8 cellular contexts compared by ENCODE assay signal in genomic region chr16:22573226-22573531, GRCh38.
DNase-seq lines count a peak whose midpoint lies in the region; ATAC-seq and TF ChIP-seq lines count a peak whose summit lies in the region.
"Not testable (repeated sequence)": the region's sequence is repeated elsewhere in the genome, so short reads cannot be mapped to it uniquely, and the experiment has no call there.

No MANE protein-coding gene starts in this region.

- not testable (repeated sequence) for TF ChIP-seq EP300 in gastroesophageal sphincter (IDR thresholded peaks at IDR 0.05); upper lobe of left lung (IDR thresholded peaks at IDR 0.05)

- ATAC-seq in GM18517 (IDR thresholded peaks at IDR 0.05; ENCODE audit: unreplicated experiment) (peak; percentile 54), GM21390 (IDR thresholded peaks at IDR 0.05; ENCODE audit: unreplicated experiment) (peak; percentile 63), HG02852 (IDR thresholded peaks at IDR 0.05; ENCODE audit: unreplicated experiment) (peak; percentile 71), HG03442 (IDR thresholded peaks at IDR 0.05; ENCODE audit: unreplicated experiment) (peak; percentile 72), gastroesophageal sphincter (peak; percentile 89), mucosa of descending colon (peak; percentile 97), upper lobe of left lung (ENCODE audit: low FRiP score in 2 of 2) (peak; percentile 89 to 97)
- peak; percentile 97 for ATAC-seq in activated CD8-positive, alpha-beta T cell treated with anti-CD3 and anti-CD28 coated beads, Interleukin-2, amount 10 ng/mL, durations not matched to agents 7 days and 5 days

- TF ChIP-seq CTCF in gastroesophageal sphincter (IDR thresholded peaks at IDR 0.05); mucosa of descending colon (IDR thresholded peaks at IDR 0.05); upper lobe of left lung (IDR thresholded peaks at IDR 0.05): not testable (repeated sequence)

- CTCF ChIA-PET in activated CD8-positive, alpha-beta T cell treated with anti-CD3 and anti-CD28 coated beads, Interleukin-2, amount 10 ng/mL, durations not matched to agents 7 days and 5 days (lab: Charles Lee) = not testable (repeated sequence)

- WGBS in gastroesophageal sphincter (ENCODE audit: low coverage in 1 of 2), 2 donors = no CpG with 5 or more reads among the region's 26 CpGs
- WGBS in upper lobe of left lung, 2 donors = no CpG with 5 or more reads among the region's 26 CpGs

- H3K9me3 Mint-ChIP-seq in activated CD8-positive, alpha-beta T cell treated with anti-CD3 and anti-CD28 coated beads, Interleukin-2, amount 10 ng/mL, durations not matched to agents 7 days and 5 days (ENCODE audit: insufficient read depth) = not testable (repeated sequence)

- peaks cover 17% of the 10 kb centered on the region for H3K27me3 ChIP-seq in gastroesophageal sphincter
- H3K27me3 ChIP-seq in upper lobe of left lung = not testable (repeated sequence)

- intact Hi-C loops in mucosa of descending colon (cut with DNase I, micrococcal nuclease) = not testable (repeated sequence)

- not testable (repeated sequence) for H3K27ac ChIP-seq in gastroesophageal sphincter, upper lobe of left lung

- H3K36me3 ChIP-seq in gastroesophageal sphincter; mucosa of descending colon (ENCODE audit: low read depth); upper lobe of left lung: not testable (repeated sequence)

- H3K27me3 Mint-ChIP-seq in activated CD8-positive, alpha-beta T cell treated with anti-CD3 and anti-CD28 coated beads, Interleukin-2, amount 10 ng/mL, durations not matched to agents 7 days and 5 days (ENCODE audit: low read depth) = peaks cover 14% of the 10 kb centered on the region

- DNase-seq in activated CD8-positive, alpha-beta T cell treated with anti-CD3 and anti-CD28 coated beads, Interleukin-2, amount 10 ng/mL, durations not matched to agents 7 days and 5 days; mucosa of descending colon; upper lobe of left lung: not testable (repeated sequence)

- not testable (repeated sequence) for TF ChIP-seq POLR2A in gastroesophageal sphincter (IDR thresholded peaks at IDR 0.05); upper lobe of left lung (IDR thresholded peaks at IDR 0.05)

- H3K4me1 Mint-ChIP-seq in activated CD8-positive, alpha-beta T cell treated with anti-CD3 and anti-CD28 coated beads, Interleukin-2, amount 10 ng/mL, durations not matched to agents 7 days and 5 days (ENCODE audit: low read depth) = not testable (repeated sequence)

- H3K4me3 Mint-ChIP-seq in activated CD8-positive, alpha-beta T cell treated with anti-CD3 and anti-CD28 coated beads, Interleukin-2, amount 10 ng/mL, durations not matched to agents 7 days and 5 days = not testable (repeated sequence)

- not testable (repeated sequence) for H3K4me1 ChIP-seq in gastroesophageal sphincter; mucosa of descending colon (ENCODE audit: low read depth); upper lobe of left lung

- H3K4me3 ChIP-seq in gastroesophageal sphincter, mucosa of descending colon, upper lobe of left lung: not testable (repeated sequence)

- not testable (repeated sequence) for H3K9me3 ChIP-seq in gastroesophageal sphincter, mucosa of descending colon, upper lobe of left lung

- POLR2A ChIA-PET in activated CD8-positive, alpha-beta T cell treated with anti-CD3 and anti-CD28 coated beads, Interleukin-2, amount 10 ng/mL, durations not matched to agents 7 days and 5 days (lab: Charles Lee) = not testable (repeated sequence)

- not testable (repeated sequence) for H3K36me3 Mint-ChIP-seq in activated CD8-positive, alpha-beta T cell treated with anti-CD3 and anti-CD28 coated beads, Interleukin-2, amount 10 ng/mL, durations not matched to agents 7 days and 5 days (ENCODE audit: low read depth)

- not testable (repeated sequence) for H3K27ac Mint-ChIP-seq in activated CD8-positive, alpha-beta T cell treated with anti-CD3 and anti-CD28 coated beads, Interleukin-2, amount 10 ng/mL, durations not matched to agents 7 days and 5 days
